In genomic region chr1:176897350-176898236, GRCh38 we compare ENCODE assay signal across 9 cellular contexts.
A peak's percentile ranks its signal among the peaks of the same experiment; 100 is the strongest.
DNase-seq lines count a peak whose midpoint lies in the region; ATAC-seq and TF ChIP-seq lines count a peak whose summit lies in the region.
"Had no signal": no experiment of that assay in that cellular context is flagged by ENCODE, and none has a peak within 500 bp of the region (broad histone marks: within the 10 kb centered on the region; RNA-seq: fewer than 3 reads in every experiment).

No MANE protein-coding gene starts in this region.

- H3K27me3 ChIP-seq in colonic mucosa (no peaks in the 10 kb centered on the region), left lung (peaks cover 2 to 61% of the 10 kb centered on the region in 2 donors)

- peak; percentile 54 for ATAC-seq in GM21825 (IDR thresholded peaks at IDR 0.05; ENCODE audit: unreplicated experiment)
- peak; percentile 93 for ATAC-seq in SK-N-SH treated with all-trans-retinoic acid at 6 μM for 48 hours
- ATAC-seq in left lung, result peak; percentile 91
- no peak for ATAC-seq in stimulated activated effector memory CD8-positive, alpha-beta T cell treated with anti-CD3 and anti-CD28 coated beads, Interleukin-12 subunit alpha, Interleukin-12 subunit beta, amount 100 ng/mL, for 72 hours
- no peak for ATAC-seq in GM19324 (IDR thresholded peaks at IDR 0.05; ENCODE audit: low FRiP score, unreplicated experiment)

- no peak overlapping the region for H3K9ac ChIP-seq in colonic mucosa (ENCODE audit: low read depth in 2 of 2, low read length in 2 of 2)

- H3K4me1 Mint-ChIP-seq in stimulated activated effector memory CD8-positive, alpha-beta T cell treated with anti-CD3 and anti-CD28 coated beads, Interleukin-12 subunit alpha, Interleukin-12 subunit beta, amount 100 ng/mL, for 72 hours, result no peaks in the 10 kb centered on the region

- no peak overlapping the region for H3K27ac Mint-ChIP-seq in stimulated activated effector memory CD8-positive, alpha-beta T cell treated with anti-CD3 and anti-CD28 coated beads, Interleukin-12 subunit alpha, Interleukin-12 subunit beta, amount 100 ng/mL, for 72 hours

- peaks cover 3% of the 10 kb centered on the region for H3K4me1 ChIP-seq in colonic mucosa
- peaks cover 0 to 8% of the 10 kb centered on the region in 2 donors for H3K4me1 ChIP-seq in left lung

- H3K36me3 Mint-ChIP-seq in stimulated activated effector memory CD8-positive, alpha-beta T cell treated with anti-CD3 and anti-CD28 coated beads, Interleukin-12 subunit alpha, Interleukin-12 subunit beta, amount 100 ng/mL, for 72 hours, result no peaks in the 10 kb centered on the region

- H3K9me3 Mint-ChIP-seq in stimulated activated effector memory CD8-positive, alpha-beta T cell treated with anti-CD3 and anti-CD28 coated beads, Interleukin-12 subunit alpha, Interleukin-12 subunit beta, amount 100 ng/mL, for 72 hours, result no peaks in the 10 kb centered on the region

- H3K4me3 ChIP-seq in colonic mucosa, result no peak overlapping the region
- H3K4me3 ChIP-seq in left lung, result no peak overlapping the region

- H3K4me3 Mint-ChIP-seq in stimulated activated effector memory CD8-positive, alpha-beta T cell treated with anti-CD3 and anti-CD28 coated beads, Interleukin-12 subunit alpha, Interleukin-12 subunit beta, amount 100 ng/mL, for 72 hours, result no peak overlapping the region

- H3K9me3 ChIP-seq in colonic mucosa, result no peaks in the 10 kb centered on the region
- no peaks in the 10 kb centered on the region for H3K9me3 ChIP-seq in left lung

- TF ChIP-seq CTCF in colonic mucosa (IDR thresholded peaks at IDR 0.05), result peak; percentile 56
- peak; percentile 52 to 63 for TF ChIP-seq CTCF in left lung (IDR thresholded peaks at IDR 0.05)

- intact Hi-C loops in colonic mucosa (cut with DNase I) (loop anchor here (5.0 kb wide), 3 partner anchors 285 to 1050 kb away; no protein-coding TSS in a partner anchor), left lung (cut with DNase I) (loop anchor here in 1 of 2 donors (10.0 kb wide), 2 partner anchors 287 to 1047 kb away; no protein-coding TSS in a partner anchor)

- DNase-seq in EH (ENCODE audit: low read depth) (peak; percentile 63), NCI-H1048 (lab: John Stamatoyannopoulos, UW) (peak; percentile 47), colonic mucosa (peak; percentile 41), left lung (peak in 1 of 2 donors; percentile 39)
- peak; percentile 3 to 53 for DNase-seq in stimulated activated effector memory CD8-positive, alpha-beta T cell treated with anti-CD3 and anti-CD28 coated beads, Interleukin-12 subunit alpha, Interleukin-12 subunit beta, amount 100 ng/mL, for 72 hours (ENCODE audit: low spot score in 2 of 2)

- no peaks in the 10 kb centered on the region for H3K36me3 ChIP-seq in colonic mucosa
- no peaks in the 10 kb centered on the region for H3K36me3 ChIP-seq in left lung

- H3K27ac ChIP-seq in colonic mucosa (no peak overlapping the region), left lung (no peak overlapping the region)
- H3K27ac ChIP-seq: epithelial cell of prostate had no signal

TF ChIP-seq in SK-N-SH treated with all-trans-retinoic acid at 6 μM for 48 hours, 23 proteins besides CTCF, POLR2A, EP300 and RAD21 (continues in another document):
- TF ChIP-seq RARB (CRISPR knock-in tag; IDR thresholded peaks at IDR 0.05) (no peak), POU6F1 (CRISPR knock-in tag; IDR thresholded peaks at IDR 0.05; ENCODE audit: borderline replicate concordance, low read depth) (no peak), CREB5 (CRISPR knock-in tag; IDR thresholded peaks at IDR 0.05; ENCODE audit: low read depth) (no peak), ZNF8 (CRISPR knock-in tag; IDR thresholded peaks at IDR 0.05) (no peak), ESRRG (CRISPR knock-in tag; IDR thresholded peaks at IDR 0.05) (no peak), ISL1 (CRISPR knock-in tag; IDR thresholded peaks at IDR 0.05) (no peak), CSRNP3 (CRISPR knock-in tag; IDR thresholded peaks at IDR 0.05) (no peak), TSHZ2 (CRISPR knock-in tag; IDR thresholded peaks at IDR 0.05) (no peak), OSR1 (CRISPR knock-in tag; IDR thresholded peaks at IDR 0.05) (no peak), ZFP3 (CRISPR knock-in tag; IDR thresholded peaks at IDR 0.05) (no peak), PATZ1 (CRISPR knock-in tag; IDR thresholded peaks at IDR 0.05; ENCODE audit: borderline replicate concordance) (no peak), TOX (CRISPR knock-in tag; IDR thresholded peaks at IDR 0.05; ENCODE audit: borderline replicate concordance) (no peak), ZFP30 (CRISPR knock-in tag; IDR thresholded peaks at IDR 0.05) (no peak), CSDC2 (CRISPR knock-in tag; IDR thresholded peaks at IDR 0.05) (no peak), PPARA (CRISPR knock-in tag; IDR thresholded peaks at IDR 0.05; ENCODE audit: borderline replicate concordance) (no peak), SNAI2 (CRISPR knock-in tag; IDR thresholded peaks at IDR 0.05) (no peak)

Comparison
In these comparisons a context has a peak if more than half of its experiments do, and no peak if none do; other contexts are left out.
1. ATAC-seq: peak in GM21825 (single experiment), SK-N-SH treated with all-trans-retinoic acid at 6 μM for 48 hours (single experiment) and left lung (single experiment); none in stimulated activated effector memory CD8-positive, alpha-beta T cell treated with anti-CD3 and anti-CD28 coated beads, Interleukin-12 subunit alpha, Interleukin-12 subunit beta, amount 100 ng/mL, for 72 hours (single experiment) and GM19324 (single experiment).